ENCODE assay signal across 17 cellular contexts in genomic region chr1:182197555-182197954, GRCh38.
DNase-seq lines count a peak whose midpoint lies in the region; ATAC-seq and TF ChIP-seq lines count a peak whose summit lies in the region.
"Had no signal": no experiment of that assay in that cellular context is flagged by ENCODE, and none has a peak within 500 bp of the region (broad histone marks: within the 10 kb centered on the region; RNA-seq: fewer than 3 reads in every experiment).

No MANE protein-coding gene starts in this region.

- no peaks in the 10 kb centered on the region for H3K27me3 ChIP-seq in heart left ventricle
- H3K27me3 ChIP-seq in psoas muscle (ENCODE audit: insufficient read depth in 3 of 3, low read length in 2 of 3) = no peaks in the 10 kb centered on the region
- H3K27me3 ChIP-seq in upper lobe of right lung = no peaks in the 10 kb centered on the region
- H3K27me3 ChIP-seq in CD4-positive, alpha-beta T cell (ENCODE audit: control insufficient read depth, insufficient read depth, low read length) = no peaks in the 10 kb centered on the region

- peaks cover 0 to 21% (median 8%) of the 10 kb centered on the region in 12 donors for H3K4me1 ChIP-seq in heart left ventricle
- H3K4me1 ChIP-seq in psoas muscle = peaks cover 31% of the 10 kb centered on the region
- peaks cover 21% of the 10 kb centered on the region for H3K4me1 ChIP-seq in upper lobe of right lung

- no peaks in the 10 kb centered on the region for H3K36me3 ChIP-seq in heart left ventricle
- no peaks in the 10 kb centered on the region for H3K36me3 ChIP-seq in psoas muscle (ENCODE audit: insufficient read depth in 1 of 2, low read depth in 1 of 2)
- H3K36me3 ChIP-seq in upper lobe of right lung = no peaks in the 10 kb centered on the region

- H3K4me1 Mint-ChIP-seq in CD4-positive, alpha-beta T cell (ENCODE audit: low read depth) = no peaks in the 10 kb centered on the region
- H3K4me1 Mint-ChIP-seq: naive thymus-derived CD8-positive, alpha-beta T cell; WTC11 had no signal

- DNase-seq in DMS 273 (lab: John Stamatoyannopoulos, UW; ENCODE audit: unreplicated experiment) (peak; percentile 11), DMS 273 treated with DMSO at 0.1 percent for 48 hours (lab: John Stamatoyannopoulos, UW) (no peak), heart left ventricle (peak in 1 of 5 donors; percentile 28), psoas muscle (peak; percentile 40 to 58), upper lobe of right lung (no peak), NCI-H774 (lab: John Stamatoyannopoulos, UW) (no peak), inferior parietal cortex (ENCODE audit: extremely low spot score) (no peak)
- DNase-seq in CD4-positive, alpha-beta T cell = no peak
- DNase-seq: amygdala; endodermal cell; foreskin melanocyte; GF-D8; naive thymus-derived CD8-positive, alpha-beta T cell; NCI-H1436; NCI-H446 treated with DMSO at 0.1 percent for 48 hours had no signal

- intact Hi-C loops in heart left ventricle (cut with DNase I) (loop anchor here in 3 of 10 donors (2.0 to 5.0 kb wide), 2 partner anchors 53 to 55 kb away; no protein-coding TSS in a partner anchor), psoas muscle (cut with DNase I) (no loop called here), upper lobe of right lung (cut with DNase I) (no loop called here)
- intact Hi-C loops in CD4-positive, alpha-beta T cell (cut with DNase I, micrococcal nuclease) = no loop called here

- H3K27ac Mint-ChIP-seq in CD4-positive, alpha-beta T cell = no peak overlapping the region
- H3K27ac Mint-ChIP-seq: endodermal cell; naive thymus-derived CD8-positive, alpha-beta T cell; WTC11 had no signal

- CTCF ChIA-PET in CD4-positive, alpha-beta T cell (lab: Charles Lee) = interaction anchor here (1.1 to 2.0 kb wide), 2 partner anchors 15 to 54 kb away, joined by 3 to 7 read pairs; no protein-coding TSS in a partner anchor

- H3K9me3 ChIP-seq in heart left ventricle (no peaks in the 10 kb centered on the region), psoas muscle (no peaks in the 10 kb centered on the region), upper lobe of right lung (no peaks in the 10 kb centered on the region)
- H3K9me3 ChIP-seq in CD4-positive, alpha-beta T cell (ENCODE audit: control insufficient read depth, low read length) = no peaks in the 10 kb centered on the region

- H3K4me3 ChIP-seq in heart left ventricle (no peak overlapping the region), psoas muscle (peak overlapping the region; percentile 12), upper lobe of right lung (no peak overlapping the region)

- ATAC-seq in heart left ventricle (peak; percentile 42 to 73 (median 65)), psoas muscle (peak; percentile 44 to 85 (median 75)), upper lobe of right lung (no peak)
- no peak for ATAC-seq in CD4-positive, alpha-beta T cell (ENCODE audit: poor library complexity)
- ATAC-seq: naive thymus-derived CD8-positive, alpha-beta T cell had no signal

- no peak overlapping the region for H3K4me3 Mint-ChIP-seq in CD4-positive, alpha-beta T cell
- H3K4me3 Mint-ChIP-seq: endodermal cell; naive thymus-derived CD8-positive, alpha-beta T cell; WTC11 had no signal

- POLR2A ChIA-PET in CD4-positive, alpha-beta T cell (lab: Charles Lee) = no interaction called here

- H3K27ac ChIP-seq in heart left ventricle (peak overlapping the region in 8 of 12 donors; percentile 19 to 58 (median 37)), psoas muscle (peak overlapping the region; percentile 72), upper lobe of right lung (peak overlapping the region; percentile 34)
- H3K27ac ChIP-seq in CD4-positive, alpha-beta T cell (ENCODE audit: low read depth, low read length) = no peak overlapping the region
- H3K27ac ChIP-seq: 22Rv1 had no signal

- peaks cover 14% of the 10 kb centered on the region for H3K27me3 Mint-ChIP-seq in CD4-positive, alpha-beta T cell

- H3K9me3 Mint-ChIP-seq in CD4-positive, alpha-beta T cell = no peaks in the 10 kb centered on the region
- H3K9me3 Mint-ChIP-seq: endodermal cell had no signal

- TF ChIP-seq POLR2A in heart left ventricle (IDR thresholded peaks at IDR 0.05) = no peak

- WGBS in heart left ventricle, 4 donors = 46 to 66% (median 57%) methylated on average over 3 of the region's 3 CpGs
- 10 to 21% (median 10%) methylated on average over 3 of the region's 3 CpGs for WGBS in psoas muscle, 3 donors

- TF ChIP-seq CTCF in heart left ventricle (IDR thresholded peaks at IDR 0.05) = no peak
- no peak for TF ChIP-seq CTCF in psoas muscle (IDR thresholded peaks at IDR 0.05)
- TF ChIP-seq CTCF in upper lobe of right lung (IDR thresholded peaks at IDR 0.05) = no peak
- no peak for TF ChIP-seq CTCF in CD4-positive, alpha-beta T cell (IDR thresholded peaks at IDR 0.05)

- no peaks in the 10 kb centered on the region for H3K36me3 Mint-ChIP-seq in CD4-positive, alpha-beta T cell (ENCODE audit: low read depth)
- H3K36me3 Mint-ChIP-seq: naive thymus-derived CD8-positive, alpha-beta T cell; WTC11 had no signal

Comparison
In these comparisons a context has a peak if more than half of its experiments do, and no peak if none do; other contexts are left out.
1. DNase-seq: peak in DMS 273 (single experiment) and psoas muscle (2 of 2); none in DMS 273 treated with DMSO at 0.1 percent for 48 hours (single experiment), upper lobe of right lung (single experiment), NCI-H774 (single experiment), inferior parietal cortex (single experiment) and CD4-positive, alpha-beta T cell (0 of 10).
2. ATAC-seq: peak in heart left ventricle (4 of 4) and psoas muscle (4 of 4); none in upper lobe of right lung (single experiment) and CD4-positive, alpha-beta T cell (single experiment).